In genomic region chr5:155416765-155417164, GRCh38 we compare ENCODE assay signal across 22 cellular contexts.
"Had no signal": no experiment of that assay in that cellular context is flagged by ENCODE, and none has a peak within 500 bp of the region (broad histone marks: within the 10 kb centered on the region; RNA-seq: fewer than 3 reads in every experiment).

No MANE protein-coding gene starts in this region.

- H3K9me3 ChIP-seq: body of pancreas, left ventricle myocardium inferior, prostate gland, tibial artery had no signal

- H3K27me3 ChIP-seq: body of pancreas, hepatocyte, tibial artery had no signal

- H2AFZ ChIP-seq: hepatocyte had no signal

- H3K4me1 ChIP-seq: body of pancreas, left ventricle myocardium inferior, prostate gland, tibial artery had no signal

- H3K27ac ChIP-seq: body of pancreas, hepatocyte, left ventricle myocardium inferior, prostate gland, tibial artery had no signal

- H3K4me3 ChIP-seq: body of pancreas, hepatocyte, left ventricle myocardium inferior, prostate gland, tibial artery had no signal

- H3K79me2 ChIP-seq: hepatocyte had no signal

- H3K36me3 ChIP-seq: left ventricle myocardium inferior, prostate gland, tibial artery had no signal

- FAIRE-seq: frontal cortex had no signal

- DNase-seq: activated CD4-positive, alpha-beta T cell treated with anti-CD3 and anti-CD28 coated beads for 1 hour; activated CD4-positive, alpha-beta T cell treated with anti-CD3 and anti-CD28 coated beads, Interleukin-2, amount 50 U/mL, for 1 hour; activated CD8-positive, alpha-beta T cell treated with anti-CD3 and anti-CD28 coated beads, Interleukin-2, amount 10 ng/mL, durations not matched to agents 7 days and 5 days; activated gamma-delta T cell; activated naive CD4-positive, alpha-beta T cell treated with anti-CD3 and anti-CD28 coated beads, Interleukin-2, amount 50 U/mL, for 16 hours; activated naive CD8-positive, alpha-beta T cell treated with anti-CD3 and anti-CD28 coated beads, Interleukin-2, amount 50 U/mL, for 24 hours; body of pancreas; effector CD4-positive, alpha-beta T cell; glutamatergic neuron; immature natural killer cell; left ventricle myocardium inferior; midbrain; natural killer cell; right cardiac atrium; stimulated activated CD4-positive, alpha-beta T cell treated with anti-CD3 and anti-CD28 coated beads, Interleukin-4, amount 100 ng/mL, for 4 hours; stimulated activated naive CD8-positive, alpha-beta T cell treated with anti-CD3 and anti-CD28 coated beads, Interleukin-15, amount 100 ng/mL, for 72 hours; T-helper 9 cell; tibial artery had no signal

- ATAC-seq: activated CD8-positive, alpha-beta T cell treated with anti-CD3 and anti-CD28 coated beads, Interleukin-2, amount 10 ng/mL, durations not matched to agents 7 days and 5 days; activated naive CD8-positive, alpha-beta T cell treated with anti-CD3 and anti-CD28 coated beads, Interleukin-2, amount 50 U/mL, for 24 hours; body of pancreas; esophagus mucosa; natural killer cell; right cardiac atrium; stimulated activated naive CD8-positive, alpha-beta T cell treated with anti-CD3 and anti-CD28 coated beads, Interleukin-15, amount 100 ng/mL, for 72 hours had no signal

- H3K4me2 ChIP-seq: hepatocyte had no signal
